15 cellular contexts compared by ENCODE assay signal in the genomic region with DNA sequence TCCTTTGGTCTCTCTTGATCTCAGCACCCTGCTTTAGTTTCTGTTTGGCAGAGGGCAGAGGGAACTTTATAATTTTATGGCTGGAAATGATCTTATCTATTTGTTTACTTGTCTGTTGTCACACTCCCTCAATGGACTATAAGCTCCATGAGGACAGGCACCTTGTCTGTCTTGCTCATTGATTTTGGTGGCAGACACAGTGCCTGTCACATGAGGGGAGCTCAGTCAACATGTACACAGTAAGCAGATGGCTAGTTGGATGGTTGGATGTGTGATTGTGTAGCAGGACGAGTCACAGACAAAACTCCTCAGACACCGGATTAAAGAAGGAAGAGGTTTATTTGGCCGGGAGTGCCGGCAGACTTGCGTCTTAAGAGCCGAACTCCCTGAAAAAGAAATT.
"Had no signal": no experiment of that assay in that cellular context is flagged by ENCODE, and none has a peak within 500 bp of the region (broad histone marks: within the 10 kb centered on the region; RNA-seq: fewer than 3 reads in every experiment).

No MANE protein-coding gene starts in this region.

- ATAC-seq: foreskin keratinocyte, gastroesophageal sphincter, heart right ventricle, left cardiac atrium, left lung, left ventricle myocardium superior, lower lobe of right lung had no signal

- H3K4me3 ChIP-seq: colonic mucosa, esophagus muscularis mucosa, gastroesophageal sphincter, heart right ventricle, left lung, lower lobe of right lung had no signal

- H3K9me3 ChIP-seq: colonic mucosa, esophagus muscularis mucosa, gastroesophageal sphincter, heart right ventricle, left lung, lower lobe of right lung had no signal

- DNase-seq: colonic mucosa; cortex of kidney; effector CD4-positive, alpha-beta T cell; effector memory CD4-positive, alpha-beta T cell; foreskin keratinocyte; heart right ventricle; hippocampal formation; left cardiac atrium; left lung; left ventricle myocardium superior; lower lobe of right lung; mesenchymal stem cell; midbrain had no signal

- H3K4me1 ChIP-seq: colonic mucosa, esophagus muscularis mucosa, foreskin keratinocyte, gastroesophageal sphincter, left lung, lower lobe of right lung had no signal

- H3K27me3 ChIP-seq: colonic mucosa, heart right ventricle had no signal

- H3K36me3 ChIP-seq: colonic mucosa, gastroesophageal sphincter, left lung, lower lobe of right lung had no signal

- H3K27ac ChIP-seq: colonic mucosa, esophagus muscularis mucosa, foreskin keratinocyte, gastroesophageal sphincter, heart right ventricle, left lung, lower lobe of right lung had no signal
